Comparison of ENCODE assay signal across 8 cellular contexts in genomic region chr6:118934461-118935330, GRCh38. TPM values are rescaled to one million over a fixed set of nuclear protein-coding genes. Genes with fewer than 3 reads are reported as not detected.
DNase-seq lines count a peak whose midpoint lies in the region; ATAC-seq, FAIRE-seq and TF ChIP-seq lines count a peak whose summit lies in the region.

TSS of gene MCM9 (minus strand) at chr6:118935159. CDS start at chr6:118931723, 3,436 bp downstream.

- ATAC-seq in GM18867 (IDR thresholded peaks at IDR 0.05; ENCODE audit: unreplicated experiment) (peak; percentile 97), HG03097 (IDR thresholded peaks at IDR 0.05; ENCODE audit: low FRiP score, unreplicated experiment) (peak; percentile 96)

- intact Hi-C loops in breast epithelium (cut with DNase I; ENCODE audit: low total_unique reads), result no loop called here

- H3K36me3 ChIP-seq in breast epithelium, result no peaks in the 10 kb centered on the region
- peaks cover 27% of the 10 kb centered on the region for H3K36me3 ChIP-seq in iPS-20b (ENCODE audit: insufficient read depth, low read depth, low read length)
- H3K36me3 ChIP-seq in small intestine (ENCODE audit: control insufficient read depth in 2 of 2, insufficient read depth in 2 of 2, low read length in 2 of 2), result peaks cover 2 to 3% of the 10 kb centered on the region in 2 donors

- H3K27me3 ChIP-seq in breast epithelium (no peaks in the 10 kb centered on the region), iPS-20b (ENCODE audit: insufficient read depth, low read length) (no peaks in the 10 kb centered on the region), small intestine (ENCODE audit: control insufficient read depth in 2 of 2, insufficient read depth in 2 of 2, low read length in 2 of 2) (no peaks in the 10 kb centered on the region)

- TF ChIP-seq CTCF in VCaP (conservative IDR thresholded peaks at IDR 0.05), result no peak
- TF ChIP-seq CTCF in breast epithelium (IDR thresholded peaks at IDR 0.05), result no peak

- 0 to 1% (median 1%) methylated on average over 78 to 95 of the region's 95 CpGs for WGBS in small intestine, 3 donors

- TF ChIP-seq POLR2A in breast epithelium (IDR thresholded peaks at IDR 0.05), result no peak

- H3K9me3 ChIP-seq in breast epithelium (no peaks in the 10 kb centered on the region), iPS-20b (ENCODE audit: insufficient read depth, low read depth, low read length) (no peaks in the 10 kb centered on the region), small intestine (ENCODE audit: control insufficient read depth, low read depth) (no peaks in the 10 kb centered on the region)

- H3K4me1 ChIP-seq in breast epithelium (peaks cover 0 to 7% of the 10 kb centered on the region in 2 donors), iPS-20b (ENCODE audit: insufficient read depth, low read length) (peaks cover 14% of the 10 kb centered on the region), small intestine (ENCODE audit: control insufficient read depth in 2 of 2, insufficient read depth in 1 of 2, low read depth in 1 of 2, low read length in 1 of 2) (no peaks in the 10 kb centered on the region)

- H3K4me3 ChIP-seq in breast epithelium, result peak within 1 kb of the TSS; percentile 66 to 72 (median 67)
- peak within 1 kb of the TSS; percentile 99 for H3K4me3 ChIP-seq in iPS-20b (ENCODE audit: low read length)
- H3K4me3 ChIP-seq in small intestine (ENCODE audit: low read depth in 1 of 2, low read length in 2 of 2), result peak within 1 kb of the TSS; percentile 64 to 78

- peak; percentile 91 for DNase-seq in ACHN
- DNase-seq in NCI-H2196 treated with DMSO at 0.1 percent for 48 hours (lab: John Stamatoyannopoulos, UW; ENCODE audit: unreplicated experiment), result peak; percentile 89
- peak; percentile 58 to 91 for DNase-seq in breast epithelium (ENCODE audit: low spot score in 2 of 2)
- peak; percentile 92 for DNase-seq in small intestine

- H3K9ac ChIP-seq in iPS-20b (ENCODE audit: low read depth, low read length), result peak within 1 kb of the TSS; percentile 100

- in situ Hi-C loops in ACHN (cut with HindIII; ENCODE audit: low pct_ligation_motif_present, low pct_unique_long_range_greater_than_20kb, low sequenced_read_pairs), result no loop called here

- no peak for FAIRE-seq in small intestine (lab: Jason Lieb, UNC)

- H3K27ac ChIP-seq in VCaP, result peak within 1 kb of the TSS; percentile 87
- peak within 1 kb of the TSS; percentile 83 to 91 for H3K27ac ChIP-seq in breast epithelium
- H3K27ac ChIP-seq in iPS-20b (ENCODE audit: low read length), result peak within 1 kb of the TSS; percentile 95
- peak within 1 kb of the TSS; percentile 91 to 98 for H3K27ac ChIP-seq in small intestine (ENCODE audit: low read depth in 1 of 2, low read length in 1 of 2)

RNA-seq across cellular contexts. Expression of gene MCM9, which starts in this region (rescaled TPM):
- 10 to 100 TPM; 17.9 to 40.5 (median 33.4) TPM for total RNA-seq in breast epithelium
- 1 to 10 TPM; 3.1 to 5.3 (median 3.5) TPM for polyA plus RNA-seq in small intestine

Comparison
In these comparisons a context has a peak if more than half of its experiments do, and no peak if none do; other contexts are left out.
1. Peak in every context shown above with its lines: DNase-seq, ATAC-seq, H3K4me3 ChIP-seq and H3K27ac ChIP-seq.